ENCODE assay signal across 1 cellular context in the genomic region with DNA sequence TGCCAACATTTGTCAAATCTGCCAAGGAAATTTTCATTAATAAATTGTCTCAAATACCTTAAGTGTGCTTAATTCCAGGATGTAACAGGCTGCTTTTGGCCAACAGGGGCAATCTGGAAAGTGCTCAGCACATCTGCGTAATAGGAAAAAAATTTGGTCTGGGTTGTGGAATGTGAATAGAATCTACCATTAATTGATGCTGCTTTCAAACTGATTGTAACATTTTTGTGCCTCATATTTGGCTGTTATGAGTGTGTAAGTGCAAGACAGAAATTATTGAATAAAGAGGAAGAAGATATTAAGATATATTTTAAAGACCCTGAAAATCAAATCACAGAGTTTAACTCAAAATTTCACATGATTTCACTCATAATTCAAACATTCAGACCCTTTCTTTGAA.
TF ChIP-seq lines count a peak whose summit lies in the region.

No MANE protein-coding gene starts in this region.

TF ChIP-seq in A549, 52 proteins besides CTCF, POLR2A, EP300 and RAD21 (continued from another document):
- TF ChIP-seq, protein P1, sequence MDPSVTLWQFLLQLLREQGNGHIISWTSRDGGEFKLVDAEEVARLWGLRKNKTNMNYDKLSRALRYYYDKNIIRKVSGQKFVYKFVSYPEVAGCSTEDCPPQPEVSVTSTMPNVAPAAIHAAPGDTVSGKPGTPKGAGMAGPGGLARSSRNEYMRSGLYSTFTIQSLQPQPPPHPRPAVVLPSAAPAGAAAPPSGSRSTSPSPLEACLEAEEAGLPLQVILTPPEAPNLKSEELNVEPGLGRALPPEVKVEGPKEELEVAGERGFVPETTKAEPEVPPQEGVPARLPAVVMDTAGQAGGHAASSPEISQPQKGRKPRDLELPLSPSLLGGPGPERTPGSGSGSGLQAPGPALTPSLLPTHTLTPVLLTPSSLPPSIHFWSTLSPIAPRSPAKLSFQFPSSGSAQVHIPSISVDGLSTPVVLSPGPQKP (IDR thresholded peaks at IDR 0.05; ENCODE audit: low read depth, low read length) = no peak
- TF ChIP-seq BHLHE40 (IDR thresholded peaks at IDR 0.05; ENCODE audit: low read depth, low read length) = no peak
- TF ChIP-seq NPAS2 (CRISPR knock-in tag; IDR thresholded peaks at IDR 0.05; ENCODE audit: borderline replicate concordance) = no peak
- TF ChIP-seq EHMT2 (IDR thresholded peaks at IDR 0.05; ENCODE audit: low read depth) = no peak
- no peak for TF ChIP-seq ZNF302 (CRISPR knock-in tag; IDR thresholded peaks at IDR 0.05)
- TF ChIP-seq GATA3 (IDR thresholded peaks at IDR 0.05; ENCODE audit: borderline replicate concordance) = no peak
- no peak for TF ChIP-seq HDAC2 (IDR thresholded peaks at IDR 0.05)
- no peak for TF ChIP-seq MAZ (IDR thresholded peaks at IDR 0.05; ENCODE audit: borderline replicate concordance, low read depth, low read length)
- TF ChIP-seq RFX5 (IDR thresholded peaks at IDR 0.05) = no peak
